In genomic region chr3:88661433-88661824, GRCh38 we compare ENCODE assay signal across 17 cellular contexts.
"Had no signal": no experiment of that assay in that cellular context is flagged by ENCODE, and none has a peak within 500 bp of the region (broad histone marks: within the 10 kb centered on the region; RNA-seq: fewer than 3 reads in every experiment).

No MANE protein-coding gene starts in this region.

- H3K9me3 ChIP-seq: heart left ventricle, sigmoid colon, thoracic aorta had no signal

- H3K27me3 ChIP-seq: heart left ventricle, sigmoid colon, stomach had no signal

- DNase-seq: effector memory CD4-positive, alpha-beta T cell; heart left ventricle; hippocampal formation; kidney glomerular epithelial cell; mesendoderm; naive thymus-derived CD8-positive, alpha-beta T cell; posterior cingulate gyrus; sigmoid colon; stimulated activated CD4-positive, alpha-beta T cell treated with anti-CD3 and anti-CD28 coated beads, Interleukin-2, amount 100 ng/mL, for 24 hours; stimulated activated CD4-positive, alpha-beta T cell treated with anti-CD3 and anti-CD28 coated beads, Interleukin-4, amount 100 ng/mL, for 4 hours; stimulated activated naive B cell treated with anti-CD40 and anti-IgM and Interleukin-4, amounts not matched to agents 10 μg/mL and 1 μg/mL and 100 μg/mL, for 72 hours; stomach; substantia nigra; trophoblast cell had no signal

- ATAC-seq: esophagus mucosa; heart left ventricle; naive thymus-derived CD8-positive, alpha-beta T cell; stimulated activated naive B cell treated with anti-CD40 and anti-IgM and Interleukin-4, amounts not matched to agents 10 μg/mL and 1 μg/mL and 100 μg/mL, for 72 hours had no signal

- H3K27ac ChIP-seq: heart left ventricle, sigmoid colon, skin epidermis, stomach, thoracic aorta had no signal

- H3K4me3 ChIP-seq: heart left ventricle, sigmoid colon, skin epidermis, stomach, thoracic aorta had no signal

- H3K36me3 ChIP-seq: heart left ventricle, sigmoid colon, stomach, thoracic aorta had no signal

- H3K4me1 ChIP-seq: heart left ventricle, sigmoid colon, stomach had no signal
